In the genomic region with DNA sequence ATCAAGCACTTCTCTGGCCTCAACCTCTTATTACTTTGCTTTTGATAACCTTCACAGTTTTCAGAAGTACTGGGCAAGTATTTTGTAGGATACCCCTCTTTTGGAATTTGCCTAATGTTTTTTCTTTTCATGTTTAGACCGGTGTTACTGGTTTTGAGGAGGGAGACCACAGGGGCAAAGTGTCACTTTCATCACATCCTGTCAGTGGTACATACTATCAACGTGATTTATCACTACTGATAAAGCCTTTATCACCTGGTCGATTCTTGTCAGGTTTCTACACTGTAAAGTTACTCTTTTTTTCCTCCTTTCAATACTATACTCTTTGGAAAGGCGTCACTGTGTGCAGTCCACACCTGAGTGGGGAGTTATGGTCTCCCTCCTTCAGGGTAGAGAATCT, we compare ENCODE assay signal across 21 cellular contexts.
"Had no signal": no experiment of that assay in that cellular context is flagged by ENCODE, and none has a peak within 500 bp of the region (broad histone marks: within the 10 kb centered on the region; RNA-seq: fewer than 3 reads in every experiment).

No MANE protein-coding gene starts in this region.

- H3K9me3 ChIP-seq: prostate gland, right atrium auricular region, tibial nerve, vagina had no signal

- H3K36me3 Mint-ChIP-seq: activated CD4-positive, alpha-beta memory T cell treated with anti-CD3 and anti-CD28 coated beads for 36 hours had no signal

- DNase-seq: activated B cell treated with CpG ODN at 0.5 μM for 24 hours; activated CD4-positive, alpha-beta memory T cell treated with anti-CD3 and anti-CD28 coated beads for 36 hours; activated CD4-positive, alpha-beta T cell treated with anti-CD3 and anti-CD28 coated beads for 4 hours; activated effector memory CD4-positive, alpha-beta T cell treated with Interleukin-2 at 50 U/mL for 16 hours; activated naive CD4-positive, alpha-beta T cell treated with anti-CD3 and anti-CD28 coated beads, Interleukin-2, amount 50 U/mL, for 16 hours; activated T-cell treated with anti-CD3 and anti-CD28 coated beads, Interleukin-2, amount 50 U/mL, for 4 hours; foreskin keratinocyte; hippocampal formation; stimulated activated CD4-positive, alpha-beta T cell treated with anti-CD3 and anti-CD28 coated beads, Interleukin-12 subunit alpha, Interleukin-12 subunit beta, amount 100 ng/mL, for 4 hours; stimulated activated CD4-positive, alpha-beta T cell treated with anti-CD3 and anti-CD28 coated beads, Interleukin-1b, Interleukin-23, amount 100 ng/mL, for 48 hours; stimulated activated CD8-positive, alpha-beta memory T cell treated with anti-CD3 and anti-CD28 coated beads, Interleukin-4, amount 100 ng/mL, for 48 hours; stimulated activated naive CD4-positive, alpha-beta T cell treated with Interleukin-2 at 50 U/mL for 16 hours had no signal

- H3K9me3 Mint-ChIP-seq: activated B cell treated with CpG ODN at 0.5 μM for 24 hours; activated CD4-positive, alpha-beta memory T cell treated with anti-CD3 and anti-CD28 coated beads for 36 hours; activated T-cell treated with anti-CD3 and anti-CD28 coated beads, Interleukin-2, amount 50 U/mL, for 4 hours; dendritic cell treated with granulocyte-macrophage colony-stimulating factor and Interleukin-4, amounts not matched to agents 40 ng/mL and 50 ng/mL, for 4 days; T-helper 2 cell treated with Interferon-gamma antibody and Interleukin-4, amounts not matched to agents 5 μg/mL and 100 μg/mL, for 36 hours had no signal

- H3K27ac Mint-ChIP-seq: activated B cell treated with CpG ODN at 0.5 μM for 24 hours; activated CD4-positive, alpha-beta memory T cell treated with anti-CD3 and anti-CD28 coated beads for 36 hours; dendritic cell treated with granulocyte-macrophage colony-stimulating factor and Interleukin-4, amounts not matched to agents 40 ng/mL and 50 ng/mL, for 4 days; T-helper 2 cell treated with Interferon-gamma antibody and Interleukin-4, amounts not matched to agents 5 μg/mL and 100 μg/mL, for 36 hours had no signal

- H3K36me3 ChIP-seq: prostate gland, right atrium auricular region, tibial nerve, vagina had no signal

- H3K27ac ChIP-seq: foreskin keratinocyte, prostate gland, right atrium auricular region, tibial nerve, vagina had no signal

- H3K27me3 ChIP-seq: foreskin keratinocyte, right atrium auricular region, tibial nerve, vagina had no signal

- H3K4me3 ChIP-seq: lung, prostate gland, right atrium auricular region, tibial nerve, vagina had no signal

- H3K4me1 ChIP-seq: prostate gland, right atrium auricular region had no signal

- ATAC-seq: activated T-cell treated with anti-CD3 and anti-CD28 coated beads, Interleukin-2, amount 50 U/mL, for 4 hours had no signal

- H3K27me3 Mint-ChIP-seq: activated B cell treated with CpG ODN at 0.5 μM for 24 hours; activated CD4-positive, alpha-beta memory T cell treated with anti-CD3 and anti-CD28 coated beads for 36 hours; dendritic cell treated with granulocyte-macrophage colony-stimulating factor and Interleukin-4, amounts not matched to agents 40 ng/mL and 50 ng/mL, for 4 days had no signal

- H3K4me3 Mint-ChIP-seq: activated B cell treated with CpG ODN at 0.5 μM for 24 hours; activated CD4-positive, alpha-beta memory T cell treated with anti-CD3 and anti-CD28 coated beads for 36 hours; activated T-cell treated with anti-CD3 and anti-CD28 coated beads, Interleukin-2, amount 50 U/mL, for 4 hours; dendritic cell treated with granulocyte-macrophage colony-stimulating factor and Interleukin-4, amounts not matched to agents 40 ng/mL and 50 ng/mL, for 4 days; mesothelial cell of epicardium; neural crest cell; T-helper 2 cell treated with Interferon-gamma antibody and Interleukin-4, amounts not matched to agents 5 μg/mL and 100 μg/mL, for 36 hours had no signal
